Comparison of ENCODE assay signal across 25 cellular contexts in the genomic region with DNA sequence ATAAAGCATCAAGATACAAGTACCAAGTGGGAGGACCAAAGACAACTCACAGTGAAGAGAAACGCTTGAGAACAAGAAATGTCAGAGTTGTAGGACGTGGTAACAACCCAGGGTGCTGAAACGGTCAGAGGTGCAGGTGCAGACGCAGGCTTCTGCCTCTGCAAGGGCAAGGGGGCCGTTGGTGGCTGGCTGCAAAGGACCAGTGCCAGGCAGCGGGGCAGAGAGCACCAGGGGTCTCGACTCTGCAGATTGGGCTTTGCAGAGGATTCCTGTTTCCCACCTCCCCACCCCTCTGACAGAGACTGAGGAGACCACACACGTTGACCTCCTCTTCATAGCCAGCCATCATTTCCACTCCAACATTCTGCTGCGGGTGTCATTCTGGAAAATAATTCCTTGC.
"Had no signal": no experiment of that assay in that cellular context is flagged by ENCODE, and none has a peak within 500 bp of the region (broad histone marks: within the 10 kb centered on the region; RNA-seq: fewer than 3 reads in every experiment).

No MANE protein-coding gene starts in this region.

- H3K4me3 Mint-ChIP-seq: activated CD4-positive, alpha-beta T cell treated with anti-CD3 and anti-CD28 coated beads for 36 hours; activated T-helper 1 cell treated with anti-CD3 and anti-CD28 coated beads, Interleukin-12 subunit alpha, Interleukin-12 subunit beta, Interleukin-2, Interleukin-4 antibody, amounts not matched to agents 30 ng/mL and 10 ng/mL and 1 ng/mL, durations not matched to agents 14 hours and 24 hours and 36 hours; memory B cell; neural crest cell; T-helper 17 cell had no signal

- H3K9me3 ChIP-seq: adrenal gland, left lung, mucosa of descending colon, ovary, psoas muscle, suprapubic skin, upper lobe of left lung had no signal

- H3K4me3 ChIP-seq: adrenal gland, cardiac muscle cell, left lung, mucosa of descending colon, ovary, psoas muscle, suprapubic skin, upper lobe of left lung had no signal

- ATAC-seq: activated CD4-positive, alpha-beta T cell treated with anti-CD3 and anti-CD28 coated beads for 36 hours; activated naive CD4-positive, alpha-beta T cell treated with anti-CD3 and anti-CD28 coated beads, Interleukin-2, amount 50 U/mL, for 72 hours; left lung; mucosa of descending colon; psoas muscle; T-helper 17 cell had no signal

- H3K27me3 Mint-ChIP-seq: activated CD4-positive, alpha-beta T cell treated with anti-CD3 and anti-CD28 coated beads for 36 hours; memory B cell had no signal

- FAIRE-seq: colon, keratinocyte had no signal

- H3K36me3 Mint-ChIP-seq: activated naive CD4-positive, alpha-beta T cell treated with anti-CD3 and anti-CD28 coated beads, Interleukin-2, amount 50 U/mL, for 72 hours; naive B cell had no signal

- DNase-seq: activated CD4-positive, alpha-beta T cell treated with anti-CD3 and anti-CD28 coated beads for 36 hours; activated CD4-positive, alpha-beta T cell treated with anti-CD3 and anti-CD28 coated beads, Interleukin-2, amount 50 U/mL, for 48 hours; activated gamma-delta T cell treated with Interleukin-2 at 50 U/mL for 16 hours; activated T-cell treated with anti-CD3 and anti-CD28 coated beads for 4 hours; adrenal gland; erythroblast; foreskin melanocyte; glutamatergic neuron; left lung; naive B cell; ovary; psoas muscle; stimulated activated CD4-positive, alpha-beta T cell treated with anti-CD3 and anti-CD28 coated beads, Interleukin-2, amount 100 ng/mL, for 24 hours; stimulated activated naive CD4-positive, alpha-beta T cell treated with Interleukin-2 at 50 U/mL for 16 hours; T-helper 17 cell had no signal

- H3K36me3 ChIP-seq: cardiac muscle cell, ovary, suprapubic skin had no signal

- H3K27ac ChIP-seq: cardiac muscle cell, ovary, suprapubic skin had no signal

- H3K9me3 Mint-ChIP-seq: activated naive CD4-positive, alpha-beta T cell treated with anti-CD3 and anti-CD28 coated beads, Interleukin-2, amount 50 U/mL, for 72 hours; activated T-helper 1 cell treated with anti-CD3 and anti-CD28 coated beads, Interleukin-12 subunit alpha, Interleukin-12 subunit beta, Interleukin-2, Interleukin-4 antibody, amounts not matched to agents 30 ng/mL and 10 ng/mL and 1 ng/mL, durations not matched to agents 14 hours and 24 hours and 36 hours; memory B cell; naive B cell; neural crest cell had no signal

- H3K27me3 ChIP-seq: adrenal gland, cardiac muscle cell, left lung, ovary, suprapubic skin, upper lobe of left lung had no signal

- H3K27ac Mint-ChIP-seq: activated CD4-positive, alpha-beta T cell treated with anti-CD3 and anti-CD28 coated beads for 36 hours; activated T-helper 1 cell treated with anti-CD3 and anti-CD28 coated beads, Interleukin-12 subunit alpha, Interleukin-12 subunit beta, Interleukin-2, Interleukin-4 antibody, amounts not matched to agents 30 ng/mL and 10 ng/mL and 1 ng/mL, durations not matched to agents 14 hours and 24 hours and 36 hours; memory B cell had no signal
